Comparison of ENCODE assay signal across 8 cellular contexts in the genomic region with DNA sequence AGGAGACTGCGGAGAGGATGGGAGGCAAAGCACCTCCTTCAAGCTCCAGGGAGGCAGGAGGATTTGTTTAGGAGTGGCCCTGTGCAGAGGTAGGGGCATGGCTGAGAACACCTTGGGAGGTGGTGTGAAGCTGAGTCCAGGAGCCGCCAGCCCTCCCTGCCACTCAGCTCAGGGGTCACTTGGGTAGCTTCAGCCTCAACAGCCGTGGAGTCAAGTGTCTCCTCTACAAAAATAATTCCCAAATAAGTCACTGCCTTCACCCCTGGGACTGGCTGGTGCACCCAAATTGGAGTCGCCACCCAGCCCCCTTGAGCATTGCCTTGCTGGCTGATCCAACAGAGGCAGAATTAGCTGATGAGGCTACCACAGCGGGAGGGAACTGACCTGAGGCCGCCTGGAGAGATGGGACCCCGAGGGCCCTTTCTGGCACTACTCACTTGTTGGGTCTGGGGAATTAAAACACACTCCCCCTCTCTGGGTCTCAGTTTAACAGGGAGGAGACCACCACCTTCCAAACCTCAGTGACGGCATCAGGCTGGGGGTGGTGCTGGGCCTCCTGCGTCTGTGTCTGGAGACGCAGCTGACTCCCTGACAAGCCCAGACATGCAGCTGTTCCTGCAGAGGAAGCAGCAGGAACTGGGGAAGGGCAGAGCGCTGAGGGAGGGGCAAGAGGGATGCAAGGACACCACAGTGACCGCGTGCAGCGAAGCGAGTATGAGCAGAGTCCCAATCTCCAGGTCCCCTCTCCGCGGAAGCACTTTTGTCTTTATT.
DNase-seq lines count a peak whose midpoint lies in the region; ATAC-seq and TF ChIP-seq lines count a peak whose summit lies in the region.

No MANE protein-coding gene starts in this region.

- peaks cover 2% of the 10 kb centered on the region for H3K79me1 ChIP-seq in mesenchymal stem cell (replicated peaks; ENCODE audit: low read length, poor library complexity, severe bottlenecking)

- H3K27me3 ChIP-seq in mesenchymal stem cell (ENCODE audit: control insufficient read depth in 1 of 2, insufficient read depth in 1 of 2, low read length in 2 of 2) (no peaks in the 10 kb centered on the region), MG63 (no peaks in the 10 kb centered on the region)

- H3K9me3 ChIP-seq in mesenchymal stem cell (ENCODE audit: control insufficient read depth, low read length) = no peaks in the 10 kb centered on the region
- H3K9me3 ChIP-seq in MG63 = no peaks in the 10 kb centered on the region

- peak overlapping the region; percentile 99 for H3K18ac ChIP-seq in mesenchymal stem cell (ENCODE audit: low read depth in 1 of 2, low read length in 2 of 2)

- H2AFZ ChIP-seq in mesenchymal stem cell (ENCODE audit: low read depth, low read length) = no peak overlapping the region

- peak overlapping the region; percentile 98 for H2AK5ac ChIP-seq in mesenchymal stem cell (ENCODE audit: low read length, severe bottlenecking)

- no peak for TF ChIP-seq CTCF in GM10266 (IDR thresholded peaks at IDR 0.05; ENCODE audit: control insufficient read depth, insufficient read depth, low read depth, missing control alignments)

- peak overlapping the region; percentile 91 for H2BK5ac ChIP-seq in mesenchymal stem cell (ENCODE audit: low read depth, low read length, poor library complexity, severe bottlenecking)

- H2BK15ac ChIP-seq in mesenchymal stem cell (ENCODE audit: low read depth, poor library complexity, severe bottlenecking) = peak overlapping the region; percentile 95

- peak overlapping the region; percentile 94 to 95 for H3K4ac ChIP-seq in mesenchymal stem cell (ENCODE audit: low read depth in 1 of 2, low read length in 2 of 2)

- H3K4me1 ChIP-seq in mesenchymal stem cell (ENCODE audit: control insufficient read depth, insufficient read depth, low read depth, low read length) = peaks cover 52% of the 10 kb centered on the region

- H3K14ac ChIP-seq in mesenchymal stem cell (ENCODE audit: low read length in 2 of 2) = no peak overlapping the region

- no peak overlapping the region for H3K4me2 ChIP-seq in mesenchymal stem cell (ENCODE audit: low read length, poor library complexity, severe bottlenecking)

- H3K23ac ChIP-seq in mesenchymal stem cell (ENCODE audit: low read length in 2 of 2) = no peak overlapping the region

- DNase-seq in GM10266 (ENCODE audit: extremely low spot score) (peak; percentile 10), NCI-H2227 treated with DMSO at 0.1 percent for 48 hours (lab: John Stamatoyannopoulos, UW) (peak; percentile 62), cerebellar cortex (ENCODE audit: low spot score) (peak; percentile 55), mesenchymal stem cell (peak; percentile 89), MG63 (no peak)
- DNase-seq in stimulated activated naive CD8-positive, alpha-beta T cell treated with anti-CD3 and anti-CD28 coated beads, Interleukin-15, Interleukin-2, amounts not matched to agents 100 U/mL and 50 U/mL, for 24 hours = no peak

- peak overlapping the region; percentile 41 to 43 for H2BK12ac ChIP-seq in mesenchymal stem cell (ENCODE audit: low read length in 2 of 2)

- H4K8ac ChIP-seq in mesenchymal stem cell (ENCODE audit: low read length) = peak overlapping the region; percentile 83

- H3K36me3 ChIP-seq in mesenchymal stem cell (ENCODE audit: control insufficient read depth in 1 of 2, insufficient read depth in 2 of 2, low read depth in 1 of 2, low read length in 2 of 2) (peaks cover 0 to 9% of the 10 kb centered on the region in 2 experiments), MG63 (peaks cover 3% of the 10 kb centered on the region; the same call in 1 of the 2 replicates)

- peak overlapping the region; percentile 100 for H2BK120ac ChIP-seq in mesenchymal stem cell (ENCODE audit: low read depth, low read length)

- no peak for ATAC-seq in HG02981 (IDR thresholded peaks at IDR 0.05; ENCODE audit: unreplicated experiment)
- ATAC-seq in HG03457 (IDR thresholded peaks at IDR 0.05; ENCODE audit: unreplicated experiment) = no peak
- no peak for ATAC-seq in stimulated activated naive CD8-positive, alpha-beta T cell treated with anti-CD3 and anti-CD28 coated beads, Interleukin-15, Interleukin-2, amounts not matched to agents 100 U/mL and 50 U/mL, for 24 hours

- peak overlapping the region; percentile 64 for H3K27ac ChIP-seq in mesenchymal stem cell (ENCODE audit: low read length, poor library complexity, severe bottlenecking)

- H3K9ac ChIP-seq in mesenchymal stem cell (ENCODE audit: low read length) = peak overlapping the region; percentile 82

- peak overlapping the region in 1 of 2 experiments; percentile 54 for H3K4me3 ChIP-seq in mesenchymal stem cell (ENCODE audit: insufficient read depth in 1 of 2, low read depth in 1 of 2, low read length in 2 of 2)
- no peak overlapping the region for H3K4me3 ChIP-seq in MG63

- H4K91ac ChIP-seq in mesenchymal stem cell (ENCODE audit: low read length) = peak overlapping the region; percentile 100

- 38% methylated on average over 17 of the region's 17 CpGs for WGBS in mesenchymal stem cell

Comparison
In these comparisons a context has a peak if more than half of its experiments do, and no peak if none do; other contexts are left out.
1. DNase-seq: peak in GM10266 (single experiment), NCI-H2227 treated with DMSO at 0.1 percent for 48 hours (single experiment), cerebellar cortex (single experiment) and mesenchymal stem cell (single experiment); none in stimulated activated naive CD8-positive, alpha-beta T cell treated with anti-CD3 and anti-CD28 coated beads, Interleukin-15, Interleukin-2, amounts not matched to agents 100 U/mL and 50 U/mL, for 24 hours (single experiment) and MG63 (single experiment).